Comparison of ENCODE assay signal across 8 cellular contexts in the genomic region with DNA sequence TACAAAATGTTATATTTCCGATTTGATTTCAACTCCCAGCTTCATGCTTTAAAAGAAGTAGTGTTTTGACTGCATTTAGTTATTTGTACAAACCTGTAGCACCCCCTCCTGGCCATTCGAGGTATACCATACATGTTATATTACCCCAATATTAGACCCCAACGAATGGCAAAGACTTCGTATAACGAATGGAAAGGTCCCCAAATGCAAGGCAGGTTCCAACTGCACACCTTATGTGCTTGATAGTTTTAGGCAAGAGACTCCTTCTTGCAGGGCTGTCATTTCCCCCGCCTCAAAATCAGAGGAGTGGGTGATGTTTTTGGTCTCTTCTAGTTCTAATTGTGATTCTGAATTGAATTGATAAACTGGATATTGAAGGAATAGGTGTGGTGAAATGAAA.
DNase-seq lines count a peak whose midpoint lies in the region; ATAC-seq, FAIRE-seq and TF ChIP-seq lines count a peak whose summit lies in the region.

No MANE protein-coding gene starts in this region.

- no peaks in the 10 kb centered on the region for H3K9me2 ChIP-seq in OCI-LY1 (ENCODE audit: low read depth, low read length)

- no peak overlapping the region for H3K27ac ChIP-seq in CD8-positive, alpha-beta T cell (ENCODE audit: low read depth, low read length)
- no peak overlapping the region for H3K27ac ChIP-seq in OCI-LY1 (ENCODE audit: low read depth, low read length, poor library complexity, severe bottlenecking)

- H3K36me3 ChIP-seq in CD8-positive, alpha-beta T cell (ENCODE audit: insufficient read depth, low read length) = peaks cover 6% of the 10 kb centered on the region
- H3K36me3 ChIP-seq in OCI-LY1 (ENCODE audit: insufficient read depth, low read length) = no peaks in the 10 kb centered on the region

- peak; percentile 85 for FAIRE-seq in GM19239 (lab: Jason Lieb, UNC)

- no peak overlapping the region for H3K4me3 ChIP-seq in CD8-positive, alpha-beta T cell (ENCODE audit: low read depth, low read length)
- H3K4me3 ChIP-seq in OCI-LY1 (ENCODE audit: low read depth, low read length, poor library complexity, severe bottlenecking) = no peak overlapping the region

- no peaks in the 10 kb centered on the region for H3F3A ChIP-seq in OCI-LY1 (ENCODE audit: insufficient read depth, low read length)

- intact Hi-C loops in CD8-positive, alpha-beta T cell (cut with DNase I, micrococcal nuclease) = loop anchor here (1.0 to 5.0 kb wide), 4 partner anchors 37 to 268 kb away; no protein-coding TSS in a partner anchor
- intact Hi-C loops in activated naive CD4-positive, alpha-beta T cell treated with anti-CD3 and anti-CD28 coated beads for 36 hours (cut with micrococcal nuclease) = loop anchor here (1.0 to 5.0 kb wide), 5 partner anchors 37 to 542 kb away; no protein-coding TSS in a partner anchor

- no peak overlapping the region for H3K9ac ChIP-seq in OCI-LY1 (ENCODE audit: low read length)

- H3K79me2 ChIP-seq in OCI-LY1 (ENCODE audit: insufficient read depth, low read length) = no peaks in the 10 kb centered on the region

- H3K4me1 ChIP-seq in CD8-positive, alpha-beta T cell (ENCODE audit: insufficient read depth, low read length) = peaks cover 23% of the 10 kb centered on the region
- H3K4me1 ChIP-seq in OCI-LY1 (ENCODE audit: insufficient read depth, low read length, severe bottlenecking) = peaks cover 3% of the 10 kb centered on the region

- H3K27me3 Mint-ChIP-seq in CD8-positive, alpha-beta T cell (ENCODE audit: low read depth) = no peaks in the 10 kb centered on the region
- H3K27me3 Mint-ChIP-seq in activated naive CD4-positive, alpha-beta T cell treated with anti-CD3 and anti-CD28 coated beads for 36 hours (ENCODE audit: low read depth) = no peaks in the 10 kb centered on the region
- H3K27me3 Mint-ChIP-seq in immature natural killer cell (ENCODE audit: low read depth in 3 of 3) = peaks cover 0 to 2% (median 0%) of the 10 kb centered on the region in 3 donors

- POLR2A ChIA-PET in CD8-positive, alpha-beta T cell (lab: Charles Lee) = no interaction called here

- no peaks in the 10 kb centered on the region for H4K20me1 ChIP-seq in OCI-LY1 (ENCODE audit: insufficient read depth, low read length)

- H3K4me1 Mint-ChIP-seq in CD8-positive, alpha-beta T cell (ENCODE audit: low read depth) = peaks cover 52% of the 10 kb centered on the region
- H3K4me1 Mint-ChIP-seq in activated naive CD4-positive, alpha-beta T cell treated with anti-CD3 and anti-CD28 coated beads for 36 hours (ENCODE audit: low read depth) = peaks cover 19% of the 10 kb centered on the region
- H3K4me1 Mint-ChIP-seq in immature natural killer cell = peaks cover 22 to 58% of the 10 kb centered on the region in 2 donors

- peak overlapping the region; percentile 46 for H3K27ac Mint-ChIP-seq in CD8-positive, alpha-beta T cell
- no peak overlapping the region for H3K27ac Mint-ChIP-seq in activated naive CD4-positive, alpha-beta T cell treated with anti-CD3 and anti-CD28 coated beads for 36 hours
- peak overlapping the region in 5 of 6 donors; percentile 13 to 39 (median 22) for H3K27ac Mint-ChIP-seq in immature natural killer cell

- H2AFZ ChIP-seq in OCI-LY1 (ENCODE audit: low read length) = no peak overlapping the region

- peak; percentile 74 for ATAC-seq in CD8-positive, alpha-beta T cell
- no peak for ATAC-seq in stimulated activated naive CD8-positive, alpha-beta T cell treated with anti-CD3 and anti-CD28 coated beads, Interleukin-15, Interleukin-2, amounts not matched to agents 100 U/mL and 50 U/mL, for 24 hours
- no peak for ATAC-seq in GM18505 (IDR thresholded peaks at IDR 0.05; ENCODE audit: unreplicated experiment)

- H3K36me3 Mint-ChIP-seq in CD8-positive, alpha-beta T cell = peaks cover 44% of the 10 kb centered on the region
- H3K36me3 Mint-ChIP-seq in activated naive CD4-positive, alpha-beta T cell treated with anti-CD3 and anti-CD28 coated beads for 36 hours (ENCODE audit: low read depth) = peaks cover 2% of the 10 kb centered on the region
- H3K36me3 Mint-ChIP-seq in immature natural killer cell = peaks cover 4 to 26% (median 18%) of the 10 kb centered on the region in 3 donors

- CTCF ChIA-PET in CD8-positive, alpha-beta T cell (lab: Charles Lee) = interaction anchor here (0.6 to 13.2 kb wide), 36 partner anchors 7 to 308 kb away, joined by 3 to 206 read pairs (median 4); no protein-coding TSS in a partner anchor
- CTCF ChIA-PET in activated naive CD4-positive, alpha-beta T cell treated with anti-CD3 and anti-CD28 coated beads for 36 hours (lab: Charles Lee) = interaction anchor here (0.6 to 5.5 kb wide), 22 partner anchors 10 to 561 kb away, joined by 3 to 39 read pairs (median 4); no protein-coding TSS in a partner anchor

- TF ChIP-seq CTCF in CD8-positive, alpha-beta T cell (IDR thresholded peaks at IDR 0.05) = peak; percentile 92
- peak; percentile 89 for TF ChIP-seq CTCF in OCI-LY1 (IDR thresholded peaks at IDR 0.05; ENCODE audit: low read length)

- no peak for TF ChIP-seq POLR2A in GM18505 (IDR thresholded peaks at IDR 0.05; ENCODE audit: borderline replicate concordance, extremely low read depth, insufficient read depth, insufficient read length)

- no peaks in the 10 kb centered on the region for H3K9me3 ChIP-seq in CD8-positive, alpha-beta T cell (ENCODE audit: low read length)
- H3K9me3 ChIP-seq in OCI-LY1 (ENCODE audit: low read length) = no peaks in the 10 kb centered on the region

- DNase-seq in CD8-positive, alpha-beta T cell = peak in 6 of 7 experiments; percentile 52 to 78 (median 65)
- DNase-seq in GM19239 (ENCODE audit: insufficient read length, low spot score) = no peak
- DNase-seq in activated naive CD4-positive, alpha-beta T cell treated with anti-CD3 and anti-CD28 coated beads for 36 hours = peak; percentile 65
- peak; percentile 54 to 61 (median 55) for DNase-seq in immature natural killer cell
- DNase-seq in stimulated activated naive CD8-positive, alpha-beta T cell treated with anti-CD3 and anti-CD28 coated beads, Interleukin-15, Interleukin-2, amounts not matched to agents 100 U/mL and 50 U/mL, for 24 hours = peak; percentile 70
- no peak for DNase-seq in occipital lobe (lab: John Stamatoyannopoulos, UW)

- H3K4me3 Mint-ChIP-seq in CD8-positive, alpha-beta T cell = no peak overlapping the region
- H3K4me3 Mint-ChIP-seq in activated naive CD4-positive, alpha-beta T cell treated with anti-CD3 and anti-CD28 coated beads for 36 hours = no peak overlapping the region
- H3K4me3 Mint-ChIP-seq in immature natural killer cell = no peak overlapping the region

- no peaks in the 10 kb centered on the region for H3K27me3 ChIP-seq in CD8-positive, alpha-beta T cell (ENCODE audit: insufficient read depth, low read length)
- H3K27me3 ChIP-seq in OCI-LY1 (ENCODE audit: insufficient read depth, low read length) = no peaks in the 10 kb centered on the region

- no peaks in the 10 kb centered on the region for H3K9me3 Mint-ChIP-seq in CD8-positive, alpha-beta T cell
- no peaks in the 10 kb centered on the region for H3K9me3 Mint-ChIP-seq in activated naive CD4-positive, alpha-beta T cell treated with anti-CD3 and anti-CD28 coated beads for 36 hours
- no peaks in the 10 kb centered on the region for H3K9me3 Mint-ChIP-seq in immature natural killer cell

- H3K4me2 ChIP-seq in OCI-LY1 (ENCODE audit: low read length) = no peak overlapping the region

Comparison
In these comparisons a context has a peak if more than half of its experiments do, and no peak if none do; other contexts are left out.
1. DNase-seq: peak in CD8-positive, alpha-beta T cell (6 of 7), activated naive CD4-positive, alpha-beta T cell treated with anti-CD3 and anti-CD28 coated beads for 36 hours (single experiment), immature natural killer cell (3 of 3) and stimulated activated naive CD8-positive, alpha-beta T cell treated with anti-CD3 and anti-CD28 coated beads, Interleukin-15, Interleukin-2, amounts not matched to agents 100 U/mL and 50 U/mL, for 24 hours (single experiment); none in GM19239 (single experiment) and occipital lobe (single experiment).